Comparison of ENCODE assay signal across 8 cellular contexts in the genomic region with DNA sequence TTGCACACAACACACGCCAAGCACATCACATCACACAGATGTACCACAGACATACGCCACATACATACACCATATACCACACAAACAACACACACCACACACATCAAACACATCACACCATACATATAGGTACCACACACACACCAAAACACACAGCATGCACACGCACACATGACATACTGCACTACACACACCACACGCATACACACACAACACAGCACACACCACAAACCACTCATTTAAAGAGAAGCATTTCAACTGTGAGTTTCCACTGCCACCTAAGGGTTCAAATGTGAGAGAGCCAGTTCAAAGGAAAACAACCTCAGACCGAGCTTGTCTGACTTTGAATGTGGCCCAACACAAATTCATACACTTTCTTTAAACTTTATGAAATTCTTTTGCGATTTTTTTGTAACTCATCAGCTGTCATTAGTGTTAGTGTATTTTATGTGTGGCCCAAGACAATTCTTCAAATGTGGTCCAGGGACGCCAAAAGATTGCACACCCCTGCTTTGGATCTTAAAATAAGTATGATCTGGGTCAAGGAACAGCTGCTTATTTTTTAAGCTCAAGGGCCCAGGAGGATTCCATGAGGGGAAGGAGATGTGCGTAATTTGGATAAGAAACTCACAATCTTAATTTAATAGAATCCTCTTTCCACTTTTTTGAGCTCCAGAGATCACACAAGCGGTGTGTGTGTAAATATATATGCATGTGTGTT.
DNase-seq lines count a peak whose midpoint lies in the region; ATAC-seq, FAIRE-seq and TF ChIP-seq lines count a peak whose summit lies in the region.

No MANE protein-coding gene starts in this region.

- H3K36me3 ChIP-seq in BE2C (no peaks in the 10 kb centered on the region), Karpas-422 (ENCODE audit: insufficient read depth, low read length) (no peaks in the 10 kb centered on the region), SJCRH30 (no peaks in the 10 kb centered on the region), uterus (no peaks in the 10 kb centered on the region)

- DNase-seq in BE2C = no peak
- DNase-seq in Karpas-422 = peak; percentile 56
- peak; percentile 47 to 81 for DNase-seq in SJCRH30
- DNase-seq in uterus = no peak
- no peak for DNase-seq in activated gamma-delta T cell treated with Interleukin-2 at 50 U/mL for 16 hours

- peak; percentile 63 for TF ChIP-seq CTCF in BE2C (IDR thresholded peaks at IDR 0.05; ENCODE audit: low read depth, low read length)
- TF ChIP-seq CTCF in uterus (IDR thresholded peaks at IDR 0.05) = peak; percentile 35 to 63 (median 52)

- H3K27ac ChIP-seq in Karpas-422 (ENCODE audit: low read length) (no peak overlapping the region), SJCRH30 (no peak overlapping the region), uterus (no peak overlapping the region)

- no peak overlapping the region for H3K4me3 ChIP-seq in BE2C (ENCODE audit: low read depth, low read length)
- H3K4me3 ChIP-seq in Karpas-422 (ENCODE audit: low read length) = no peak overlapping the region
- H3K4me3 ChIP-seq in SJCRH30 = no peak overlapping the region
- H3K4me3 ChIP-seq in uterus = no peak overlapping the region

- no peaks in the 10 kb centered on the region for H3K4me1 ChIP-seq in BE2C
- H3K4me1 ChIP-seq in Karpas-422 (ENCODE audit: low read length) = peaks cover 2% of the 10 kb centered on the region; the same call in 1 of the 2 replicates
- H3K4me1 ChIP-seq in SJCRH30 = peaks cover 65% of the 10 kb centered on the region
- H3K4me1 ChIP-seq in uterus = no peaks in the 10 kb centered on the region

- peaks cover 13% of the 10 kb centered on the region for H3K27me3 ChIP-seq in BE2C
- H3K27me3 ChIP-seq in Karpas-422 (ENCODE audit: low read length) = no peaks in the 10 kb centered on the region
- H3K27me3 ChIP-seq in SJCRH30 = no peaks in the 10 kb centered on the region
- H3K27me3 ChIP-seq in uterus = no peaks in the 10 kb centered on the region

- ATAC-seq in GM19351 (IDR thresholded peaks at IDR 0.05; ENCODE audit: unreplicated experiment) (no peak), HG03139 (IDR thresholded peaks at IDR 0.05; ENCODE audit: unreplicated experiment) (no peak)

- TF ChIP-seq POLR2A in uterus (IDR thresholded peaks at IDR 0.05) = no peak

- FAIRE-seq in islet of Langerhans (lab: Jason Lieb, UNC) = peak; percentile 100

- no peaks in the 10 kb centered on the region for H3K9me2 ChIP-seq in Karpas-422 (replicated peaks; ENCODE audit: insufficient read depth, low read length)

- no peak overlapping the region for H2AFZ ChIP-seq in Karpas-422 (ENCODE audit: low read length)

- H3K79me2 ChIP-seq in Karpas-422 (ENCODE audit: low read length) = no peaks in the 10 kb centered on the region

- H3K9me3 ChIP-seq in BE2C = no peaks in the 10 kb centered on the region
- H3K9me3 ChIP-seq in Karpas-422 (ENCODE audit: low read length) = no peaks in the 10 kb centered on the region
- no peaks in the 10 kb centered on the region for H3K9me3 ChIP-seq in SJCRH30 (replicated peaks)
- no peaks in the 10 kb centered on the region for H3K9me3 ChIP-seq in uterus

- intact Hi-C loops in uterus (cut with DNase I; ENCODE audit: low total_unique reads) = loop anchor here (5.0 kb wide), 1 partner anchor 507 kb away; no protein-coding TSS in a partner anchor

- H4K20me1 ChIP-seq in Karpas-422 (ENCODE audit: insufficient read depth, low read depth, low read length) = no peaks in the 10 kb centered on the region

- no peak overlapping the region for H3K9ac ChIP-seq in Karpas-422 (ENCODE audit: low read length)

- no peak overlapping the region for H3K4me2 ChIP-seq in Karpas-422 (ENCODE audit: low read depth, low read length, poor library complexity, severe bottlenecking)

Comparison
In these comparisons a context has a peak if more than half of its experiments do, and no peak if none do; other contexts are left out.
1. DNase-seq: peak in Karpas-422 (single experiment) and SJCRH30 (2 of 2); none in BE2C (single experiment), uterus (0 of 2) and activated gamma-delta T cell treated with Interleukin-2 at 50 U/mL for 16 hours (single experiment).